ENCODE assay signal across 12 cellular contexts in the genomic region with DNA sequence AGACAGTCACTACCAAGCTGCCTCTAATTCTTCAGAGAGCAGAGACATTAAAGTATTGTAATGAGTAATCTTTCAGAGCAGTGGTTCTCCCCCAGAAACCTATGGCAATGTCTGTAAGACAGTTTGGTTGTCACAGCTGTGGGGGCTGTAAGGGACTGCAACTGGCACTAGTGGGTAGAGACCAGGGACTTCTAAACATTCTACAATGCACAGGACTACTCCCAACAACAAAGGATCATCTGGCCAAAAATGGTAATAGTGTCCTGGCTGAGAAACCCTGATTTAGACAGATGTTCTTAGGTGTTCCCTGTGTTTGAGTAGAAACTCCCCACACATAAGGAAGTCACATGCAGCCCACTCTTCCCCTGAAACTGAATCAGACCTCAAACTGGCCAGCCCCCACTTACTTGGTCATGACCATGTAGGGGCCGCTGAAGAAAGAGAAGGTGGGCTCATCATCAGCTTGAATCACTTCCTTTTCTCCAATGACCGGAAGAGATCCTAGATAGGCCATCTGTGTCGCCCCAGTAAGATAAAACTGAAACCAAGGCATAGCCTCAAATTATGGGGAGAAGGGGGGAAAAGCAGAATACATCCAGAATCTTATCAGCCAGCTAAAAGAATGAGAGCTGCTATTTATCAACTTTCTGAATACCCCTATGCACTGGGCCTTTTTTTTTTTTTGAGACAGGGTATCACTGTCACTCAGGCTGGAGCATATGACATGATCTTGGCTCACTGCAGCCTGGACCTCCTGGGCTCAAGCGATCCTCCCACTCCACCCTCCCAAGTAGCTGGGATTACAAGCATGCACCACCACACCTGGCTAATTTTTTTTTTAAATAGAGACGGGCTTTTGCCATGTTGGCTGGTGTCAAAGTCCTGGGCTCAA.
DNase-seq lines count a peak whose midpoint lies in the region; ATAC-seq and TF ChIP-seq lines count a peak whose summit lies in the region.
"Had no signal": no experiment of that assay in that cellular context is flagged by ENCODE, and none has a peak within 500 bp of the region (broad histone marks: within the 10 kb centered on the region; RNA-seq: fewer than 3 reads in every experiment).

No MANE protein-coding gene starts in this region.

- no peaks in the 10 kb centered on the region for H3K27me3 ChIP-seq in CD4-positive, CD25-positive, alpha-beta regulatory T cell (ENCODE audit: control insufficient read depth, insufficient read depth, low read length)
- H3K27me3 ChIP-seq in Karpas-422 (ENCODE audit: low read length) (no peaks in the 10 kb centered on the region), mammary epithelial cell (ENCODE audit: insufficient read depth, low read length) (peaks cover 1% of the 10 kb centered on the region)

- CTCF ChIA-PET in mammary epithelial cell (lab: Charles Lee; ENCODE audit: low non-redundant PET), result no interaction called here

- H3K27me3 Mint-ChIP-seq in CD4-positive, CD25-positive, alpha-beta regulatory T cell, result peaks cover 5% of the 10 kb centered on the region

- no peak for TF ChIP-seq CTCF in mammary epithelial cell (conservative IDR thresholded peaks at IDR 0.05 in 1 of 2, IDR thresholded peaks at IDR 0.05 in 1 of 2; ENCODE audit: extremely low read depth in 1 of 2, insufficient read depth in 1 of 2, low read depth in 1 of 2, low read length in 2 of 2)

- H2AFZ ChIP-seq in Karpas-422 (ENCODE audit: low read length) (no peak overlapping the region), mammary epithelial cell (ENCODE audit: low read depth, low read length) (no peak overlapping the region)

- H3K79me2 ChIP-seq in Karpas-422 (ENCODE audit: low read length) (no peaks in the 10 kb centered on the region), mammary epithelial cell (ENCODE audit: insufficient read depth, low read length) (no peaks in the 10 kb centered on the region)

- no peak overlapping the region for H3K27ac ChIP-seq in CD4-positive, CD25-positive, alpha-beta regulatory T cell (ENCODE audit: insufficient read depth, low read length, poor library complexity, severe bottlenecking)
- no peak overlapping the region for H3K27ac ChIP-seq in Karpas-422 (ENCODE audit: low read length)
- no peak overlapping the region for H3K27ac ChIP-seq in mammary epithelial cell (ENCODE audit: insufficient read depth, low read depth, low read length)

- H3K36me3 ChIP-seq in CD4-positive, CD25-positive, alpha-beta regulatory T cell (ENCODE audit: control insufficient read depth, insufficient read depth, low read length), result no peaks in the 10 kb centered on the region
- no peaks in the 10 kb centered on the region for H3K36me3 ChIP-seq in Karpas-422 (ENCODE audit: insufficient read depth, low read length)
- H3K36me3 ChIP-seq in mammary epithelial cell (ENCODE audit: insufficient read depth, low read length), result no peaks in the 10 kb centered on the region

- in situ Hi-C loops in KBM-7 (cut with MboI; ENCODE audit: low pct_unique_long_range_greater_than_20kb, low sequenced_read_pairs), result no loop called here
- in situ Hi-C loops in G401 (cut with HindIII; ENCODE audit: low sequenced_read_pairs), result no loop called here
- in situ Hi-C loops in mammary epithelial cell (cut with MboI; ENCODE audit: low sequenced_read_pairs in 2 of 2), result no loop called here

- no peak overlapping the region for H3K4me3 ChIP-seq in CD4-positive, CD25-positive, alpha-beta regulatory T cell (ENCODE audit: low read depth, low read length)
- H3K4me3 ChIP-seq in Karpas-422 (ENCODE audit: low read length), result no peak overlapping the region
- H3K4me3 ChIP-seq in mammary epithelial cell (replicated peaks in 1 of 3; ENCODE audit: insufficient read depth in 1 of 3, low read depth in 2 of 3, low read length in 3 of 3), result no peak overlapping the region

- H3K27ac Mint-ChIP-seq in CD4-positive, CD25-positive, alpha-beta regulatory T cell, result peak overlapping the region in 2 of 3 donors; percentile 57 to 78

- dilution Hi-C loops in mammary epithelial cell (cut with HindIII; ENCODE audit: low sequenced_read_pairs), result no loop called here

- H3K36me3 Mint-ChIP-seq in CD4-positive, CD25-positive, alpha-beta regulatory T cell, result peaks cover 4% of the 10 kb centered on the region

- H3K4me2 ChIP-seq in Karpas-422 (ENCODE audit: low read depth, low read length, poor library complexity, severe bottlenecking) (no peak overlapping the region), mammary epithelial cell (ENCODE audit: insufficient read depth, low read depth, low read length) (no peak overlapping the region)

- H3K9me3 Mint-ChIP-seq in CD4-positive, CD25-positive, alpha-beta regulatory T cell, result no peaks in the 10 kb centered on the region

- H3K4me3 Mint-ChIP-seq in CD4-positive, CD25-positive, alpha-beta regulatory T cell, result no peak overlapping the region

- H4K20me1 ChIP-seq in Karpas-422 (ENCODE audit: insufficient read depth, low read depth, low read length), result no peaks in the 10 kb centered on the region
- no peaks in the 10 kb centered on the region for H4K20me1 ChIP-seq in mammary epithelial cell (ENCODE audit: insufficient read depth, low read length)

- peaks cover 4 to 16% (median 8%) of the 10 kb centered on the region in 4 donors for H3K4me1 Mint-ChIP-seq in CD4-positive, CD25-positive, alpha-beta regulatory T cell

- BruUV-seq in mammary epithelial cell (replicated peaks; lab: Mats Ljungman, UMichigan), result no TSS peak

- 71% methylated on average over 5 of the region's 5 CpGs for WGBS in mammary epithelial cell (ENCODE audit: low coverage, missing lambda C conversion rate)

- no peak for DNase-seq in CD4-positive, CD25-positive, alpha-beta regulatory T cell
- peak; percentile 29 for DNase-seq in KBM-7
- DNase-seq in G401 (ENCODE audit: low spot score), result no peak
- no peak for DNase-seq in Karpas-422
- DNase-seq in mammary epithelial cell, result no peak
- DNase-seq in NCI-H1105 treated with DMSO at 0.1 percent for 48 hours (lab: John Stamatoyannopoulos, UW), result no peak
- DNase-seq: activated CD4-positive, CD25-positive, alpha-beta regulatory T cell treated with anti-CD3 and anti-CD28 coated beads, Interleukin-2, amount 50 U/mL, for 72 hours; OCI-M1; stimulated activated naive CD4-positive, alpha-beta T cell had no signal

- no peak for ATAC-seq in CD4-positive, CD25-positive, alpha-beta regulatory T cell (ENCODE audit: low read depth in 2 of 2)
- ATAC-seq in GM18907 (IDR thresholded peaks at IDR 0.05; ENCODE audit: unreplicated experiment) (peak; percentile 60), HG02763 (IDR thresholded peaks at IDR 0.05; ENCODE audit: unreplicated experiment) (peak; percentile 41)
- ATAC-seq: sciatic nerve had no signal

- intact Hi-C loops in mammary epithelial cell (cut with micrococcal nuclease), result no loop called here

- H3K9me3 ChIP-seq in CD4-positive, CD25-positive, alpha-beta regulatory T cell (ENCODE audit: control insufficient read depth in 2 of 2, low read length in 2 of 2), result no peaks in the 10 kb centered on the region
- H3K9me3 ChIP-seq in Karpas-422 (ENCODE audit: low read length) (no peaks in the 10 kb centered on the region), mammary epithelial cell (replicated peaks; ENCODE audit: insufficient read depth, low read length) (no peaks in the 10 kb centered on the region)

- H3K4me1 ChIP-seq in CD4-positive, CD25-positive, alpha-beta regulatory T cell (ENCODE audit: control insufficient read depth, insufficient read depth, low read length, poor library complexity, severe bottlenecking), result no peaks in the 10 kb centered on the region
- H3K4me1 ChIP-seq in Karpas-422 (ENCODE audit: low read length) (no peaks in the 10 kb centered on the region), mammary epithelial cell (ENCODE audit: insufficient read depth, low read length) (no peaks in the 10 kb centered on the region)

- no peak overlapping the region for H3K9ac ChIP-seq in Karpas-422 (ENCODE audit: low read length)
- H3K9ac ChIP-seq in mammary epithelial cell (ENCODE audit: insufficient read depth, low read length), result no peak overlapping the region

- H3K9me2 ChIP-seq in Karpas-422 (replicated peaks; ENCODE audit: insufficient read depth, low read length), result no peaks in the 10 kb centered on the region

Comparison
In these comparisons a context has a peak if more than half of its experiments do, and no peak if none do; other contexts are left out.
1. ATAC-seq: peak in GM18907 (single experiment) and HG02763 (single experiment); none in CD4-positive, CD25-positive, alpha-beta regulatory T cell (0 of 2).